ENCODE assay signal across 22 cellular contexts in the genomic region with DNA sequence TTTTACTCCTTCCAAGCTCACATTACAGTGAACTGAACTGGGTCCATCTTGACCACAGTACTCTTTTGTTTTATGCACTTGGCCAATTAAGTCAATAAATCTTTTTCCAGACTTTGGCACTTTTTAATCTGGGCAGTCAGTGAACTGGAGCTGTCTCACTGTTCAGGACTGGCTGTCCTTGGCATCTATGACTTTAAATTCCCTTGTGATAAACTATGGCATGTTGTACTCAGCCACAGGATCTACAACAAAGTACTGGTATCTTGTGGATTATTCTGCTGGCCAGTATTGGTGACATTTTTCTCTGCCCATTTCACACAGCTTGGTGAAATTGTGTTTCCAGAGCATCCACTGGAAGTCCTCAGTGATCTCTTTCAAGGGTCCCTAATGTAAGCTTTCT.
A peak's percentile ranks its signal among the peaks of the same experiment; 100 is the strongest.
DNase-seq lines count a peak whose midpoint lies in the region; ATAC-seq and TF ChIP-seq lines count a peak whose summit lies in the region.
"Had no signal": no experiment of that assay in that cellular context is flagged by ENCODE, and none has a peak within 500 bp of the region (broad histone marks: within the 10 kb centered on the region; RNA-seq: fewer than 3 reads in every experiment).

No MANE protein-coding gene starts in this region.

- no peak overlapping the region for H3K4me3 ChIP-seq in left ventricle myocardium inferior
- no peak overlapping the region for H3K4me3 ChIP-seq in right cardiac atrium (ENCODE audit: low read length)
- H3K4me3 ChIP-seq in prostate gland = no peak overlapping the region
- H3K4me3 ChIP-seq: BLaER1, GM12878 had no signal

- no peaks in the 10 kb centered on the region for H3K27me3 ChIP-seq in left ventricle myocardium inferior (ENCODE audit: low read depth)
- H3K27me3 ChIP-seq in right cardiac atrium (ENCODE audit: control insufficient read depth, insufficient read depth) = no peaks in the 10 kb centered on the region
- no peaks in the 10 kb centered on the region for H3K27me3 ChIP-seq in prostate gland (replicated peaks; ENCODE audit: insufficient read depth)
- H3K27me3 ChIP-seq: BE2C, BLaER1 had no signal

- no peaks in the 10 kb centered on the region for H3K4me1 ChIP-seq in left ventricle myocardium inferior
- H3K4me1 ChIP-seq in right cardiac atrium (ENCODE audit: control insufficient read depth, insufficient read depth, low read length) = no peaks in the 10 kb centered on the region
- no peaks in the 10 kb centered on the region for H3K4me1 ChIP-seq in prostate gland (replicated peaks)
- H3K4me1 ChIP-seq: BE2C, BLaER1 had no signal

- TF ChIP-seq CTCF in left ventricle myocardium inferior (IDR thresholded peaks at IDR 0.05; ENCODE audit: borderline replicate concordance) (no peak), prostate gland (IDR thresholded peaks at IDR 0.05) (no peak)

- ATAC-seq in Right ventricle myocardium superior (ENCODE audit: poor library complexity) = peak; percentile 63
- peak; percentile 67 for ATAC-seq in left ventricle myocardium superior
- no peak for ATAC-seq in right cardiac atrium
- ATAC-seq: GM12878 had no signal

- H3K27ac ChIP-seq in left ventricle myocardium inferior (replicated peaks) = no peak overlapping the region
- H3K27ac ChIP-seq in right cardiac atrium (ENCODE audit: low read length) = no peak overlapping the region
- no peak overlapping the region for H3K27ac ChIP-seq in prostate gland
- H3K27ac ChIP-seq: BLaER1 had no signal

- DNase-seq in Right ventricle myocardium superior (no peak), left ventricle myocardium inferior (no peak), left ventricle myocardium superior (no peak), right cardiac atrium (no peak), prostate gland (ENCODE audit: low spot score) (no peak)
- DNase-seq: 8988T; ACHN; BE2C; C1 segment of cervical spinal cord; CD4-positive, alpha-beta memory T cell; CD4-positive, CD25-positive, alpha-beta regulatory T cell; CD8-positive, alpha-beta memory T cell; COR-L47; DMS 273 treated with DMSO at 0.1 percent for 48 hours; DMS153; DMS53; DMS79; DND-41; EL; GDM1 had no signal

- H3K9me3 ChIP-seq in left ventricle myocardium inferior (replicated peaks) = peaks cover 30% of the 10 kb centered on the region
- no peaks in the 10 kb centered on the region for H3K9me3 ChIP-seq in right cardiac atrium (ENCODE audit: control insufficient read depth, low read length)
- H3K9me3 ChIP-seq in prostate gland = no peaks in the 10 kb centered on the region
- H3K9me3 ChIP-seq: BE2C had no signal

- intact Hi-C loops in Right ventricle myocardium superior (cut with DNase I) = no loop called here
- intact Hi-C loops in left ventricle myocardium inferior (cut with micrococcal nuclease) = no loop called here
- intact Hi-C loops in left ventricle myocardium superior (cut with micrococcal nuclease) = no loop called here
- intact Hi-C loops in right cardiac atrium (cut with DNase I) = no loop called here
- intact Hi-C loops in prostate gland (cut with DNase I) = no loop called here

- no peak for TF ChIP-seq POLR2A in prostate gland (IDR thresholded peaks at IDR 0.05)

- H3K36me3 ChIP-seq in left ventricle myocardium inferior (no peaks in the 10 kb centered on the region), prostate gland (no peaks in the 10 kb centered on the region)
- H3K36me3 ChIP-seq: BE2C, BLaER1 had no signal

Comparison
In these comparisons a context has a peak if more than half of its experiments do, and no peak if none do; other contexts are left out.
1. ATAC-seq: peak in Right ventricle myocardium superior (single experiment) and left ventricle myocardium superior (single experiment); none in right cardiac atrium (0 of 2).